12 cellular contexts compared by ENCODE assay signal in the genomic region with DNA sequence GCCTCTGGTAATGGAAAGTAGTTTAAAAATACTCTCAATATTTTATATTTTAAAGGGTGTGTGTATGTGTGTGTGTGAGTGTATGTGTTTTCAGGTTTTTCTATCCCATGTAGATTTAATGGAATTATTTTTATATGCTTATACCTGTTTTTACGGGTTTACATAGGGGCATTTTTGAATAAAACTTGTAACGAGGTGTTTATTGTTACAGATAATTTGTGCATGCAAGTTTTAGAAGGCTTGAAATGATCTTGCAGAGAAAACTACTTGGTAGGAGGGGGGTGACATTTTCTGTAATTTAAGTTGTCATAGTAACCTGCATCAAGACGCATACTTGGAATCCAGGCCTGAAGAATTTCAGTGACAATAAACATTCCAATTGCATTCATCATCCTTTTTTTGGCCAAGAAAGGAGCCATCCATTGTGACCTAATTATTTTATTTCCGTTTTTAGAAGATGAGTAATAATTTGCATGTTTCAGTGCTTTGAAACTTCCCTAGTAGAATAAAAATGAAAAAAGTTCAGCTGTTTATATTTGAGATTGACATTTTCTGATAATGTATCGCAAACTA. TPM values are rescaled to one million over a fixed set of nuclear protein-coding genes. Genes with fewer than 3 reads are reported as not detected.
DNase-seq lines count a peak whose midpoint lies in the region; ATAC-seq, FAIRE-seq and TF ChIP-seq lines count a peak whose summit lies in the region.
"Had no signal": no experiment of that assay in that cellular context is flagged by ENCODE, and none has a peak within 500 bp of the region (broad histone marks: within the 10 kb centered on the region; RNA-seq: fewer than 3 reads in every experiment).

No MANE protein-coding gene starts in this region.

- in situ Hi-C loops in mammary epithelial cell (cut with MboI; ENCODE audit: low sequenced_read_pairs in 2 of 2), result no loop called here

- TF ChIP-seq POLR2A in A549 (IDR thresholded peaks at IDR 0.05; ENCODE audit: low read length) (no peak), esophagus squamous epithelium (IDR thresholded peaks at IDR 0.05) (no peak)

- H3K27me3 ChIP-seq in mammary epithelial cell (ENCODE audit: insufficient read depth, low read length) (no peaks in the 10 kb centered on the region), esophagus squamous epithelium (no peaks in the 10 kb centered on the region), hepatocyte (no peaks in the 10 kb centered on the region)
- H3K27me3 ChIP-seq: cardiac muscle cell had no signal

- no peaks in the 10 kb centered on the region for H3K9me2 ChIP-seq in hepatocyte (replicated peaks; ENCODE audit: insufficient read depth)

- H3K9ac ChIP-seq in mammary epithelial cell (ENCODE audit: insufficient read depth, low read length) (no peak overlapping the region), kidney (ENCODE audit: low read length in 2 of 2) (peak overlapping the region in 1 of 2 donors; percentile 2)

- H3K79me2 ChIP-seq in mammary epithelial cell (ENCODE audit: insufficient read depth, low read length) (peaks cover 76% of the 10 kb centered on the region), hepatocyte (peaks cover 86% of the 10 kb centered on the region)

- no peak overlapping the region for H2AFZ ChIP-seq in mammary epithelial cell (ENCODE audit: low read depth, low read length)
- no peak overlapping the region for H2AFZ ChIP-seq in hepatocyte

- no TSS peak for BruUV-seq in mammary epithelial cell (replicated peaks; lab: Mats Ljungman, UMichigan)

- CTCF ChIA-PET in A549 (lab: Yijun Ruan, JAX), result interaction anchor here (0.7 kb wide), 1 partner anchor 9 kb away, joined by 3 read pairs; no protein-coding TSS in a partner anchor
- CTCF ChIA-PET in mammary epithelial cell (lab: Charles Lee; ENCODE audit: low non-redundant PET), result no interaction called here

- TF ChIP-seq CTCF in A549 (IDR thresholded peaks at IDR 0.05), result no peak
- TF ChIP-seq CTCF in mammary epithelial cell (conservative IDR thresholded peaks at IDR 0.05 in 1 of 2, IDR thresholded peaks at IDR 0.05 in 1 of 2; ENCODE audit: extremely low read depth in 1 of 2, insufficient read depth in 1 of 2, low read depth in 1 of 2, low read length in 2 of 2), result no peak
- TF ChIP-seq CTCF in kidney (IDR thresholded peaks at IDR 0.05; ENCODE audit: borderline replicate concordance, extremely low read depth, insufficient read depth), result no peak
- no peak for TF ChIP-seq CTCF in esophagus squamous epithelium (IDR thresholded peaks at IDR 0.05)
- no peak for TF ChIP-seq CTCF in hepatocyte (IDR thresholded peaks at IDR 0.05; ENCODE audit: poor library complexity)

- dilution Hi-C loops in mammary epithelial cell (cut with HindIII; ENCODE audit: low sequenced_read_pairs), result no loop called here

- no peak for TF ChIP-seq RAD21 in A549 (conservative IDR thresholded peaks at IDR 0.05 in 1 of 2, IDR thresholded peaks at IDR 0.05 in 1 of 2)

- 46% methylated on average over 5 of the region's 5 CpGs for WGBS in A549 (ENCODE audit: missing lambda C conversion rate)
- 32% methylated on average over 5 of the region's 5 CpGs for WGBS in mammary epithelial cell (ENCODE audit: low coverage, missing lambda C conversion rate)
- 36 to 39% methylated on average over 5 of the region's 5 CpGs for WGBS in esophagus squamous epithelium, 2 donors
- 70% methylated on average over 5 of the region's 5 CpGs for WGBS in hepatocyte (ENCODE audit: low lambda C conversion rate, missing lambda C conversion rate)

- H3K9me3 ChIP-seq in A549 (no peaks in the 10 kb centered on the region), mammary epithelial cell (replicated peaks; ENCODE audit: insufficient read depth, low read length) (no peaks in the 10 kb centered on the region), kidney (ENCODE audit: control insufficient read depth in 1 of 2, low read length in 2 of 2) (no peaks in the 10 kb centered on the region), esophagus squamous epithelium (no peaks in the 10 kb centered on the region), hepatocyte (ENCODE audit: low read depth) (no peaks in the 10 kb centered on the region)

- POLR2A ChIA-PET in A549 (lab: Yijun Ruan, JAX), result no interaction called here

- peak overlapping the region; percentile 26; the same call in 2 of the 3 replicates for H3K4me2 ChIP-seq in A549
- peak overlapping the region; percentile 64 for H3K4me2 ChIP-seq in mammary epithelial cell (ENCODE audit: insufficient read depth, low read depth, low read length)
- no peak overlapping the region for H3K4me2 ChIP-seq in hepatocyte

- no peak overlapping the region for H3K27ac ChIP-seq in A549
- H3K27ac ChIP-seq in mammary epithelial cell (ENCODE audit: insufficient read depth, low read depth, low read length), result peak overlapping the region; percentile 73
- no peak overlapping the region for H3K27ac ChIP-seq in kidney (ENCODE audit: low read depth in 2 of 2, low read length in 2 of 2)
- H3K27ac ChIP-seq in esophagus squamous epithelium, result peak overlapping the region in 1 of 4 donors; percentile 1
- no peak overlapping the region for H3K27ac ChIP-seq in hepatocyte
- H3K27ac ChIP-seq: cardiac muscle cell had no signal

- peaks cover 18% of the 10 kb centered on the region for H3K4me1 ChIP-seq in A549
- H3K4me1 ChIP-seq in mammary epithelial cell (ENCODE audit: insufficient read depth, low read length), result peaks cover 17% of the 10 kb centered on the region
- H3K4me1 ChIP-seq in kidney (ENCODE audit: control insufficient read depth in 1 of 2, insufficient read depth in 1 of 2, low read depth in 1 of 2, low read length in 2 of 2), result peaks cover 2 to 20% of the 10 kb centered on the region in 2 donors
- peaks cover 0 to 16% (median 0%) of the 10 kb centered on the region in 3 donors for H3K4me1 ChIP-seq in esophagus squamous epithelium
- H3K4me1 ChIP-seq in hepatocyte (ENCODE audit: insufficient read depth), result peaks cover 10% of the 10 kb centered on the region

- no peaks in the 10 kb centered on the region for H3K36me3 ChIP-seq in mammary epithelial cell (ENCODE audit: insufficient read depth, low read length)
- no peaks in the 10 kb centered on the region for H3K36me3 ChIP-seq in kidney (ENCODE audit: control insufficient read depth in 1 of 2, insufficient read depth in 2 of 2, low read length in 2 of 2)
- H3K36me3 ChIP-seq in esophagus squamous epithelium, result no peaks in the 10 kb centered on the region
- H3K36me3 ChIP-seq in hepatocyte (replicated peaks; ENCODE audit: insufficient read depth, low read depth), result no peaks in the 10 kb centered on the region
- H3K36me3 ChIP-seq: cardiac muscle cell had no signal

- peak; percentile 25 to 69 for DNase-seq in A549 (ENCODE audit: low read depth in 1 of 2, low spot score in 1 of 2)
- DNase-seq in HTR-8/SVneo (ENCODE audit: insufficient read length, low spot score), result peak; percentile 67
- peak; percentile 66 for DNase-seq in mammary epithelial cell
- no peak for DNase-seq in kidney
- DNase-seq in esophagus squamous epithelium (lab: John Stamatoyannopoulos, UW), result no peak
- DNase-seq in stimulated activated CD4-positive, alpha-beta T cell treated with anti-CD3 and anti-CD28 coated beads, Interleukin-2, amount 100 ng/mL, for 48 hours, result no peak
- no peak for DNase-seq in hepatocyte (ENCODE audit: low spot score)
- DNase-seq: activated CD4-positive, alpha-beta T cell treated with anti-CD3 and anti-CD28 coated beads for 4 hours; natural killer cell; NCI-H510A had no signal

- TF ChIP-seq EP300 in A549 (IDR thresholded peaks at IDR 0.05), result no peak

- peak in 1 of 2 experiments; percentile 71; a peak in 3 of 6 replicates for ATAC-seq in A549
- no peak for ATAC-seq in GM21381 (IDR thresholded peaks at IDR 0.05; ENCODE audit: unreplicated experiment)
- ATAC-seq: natural killer cell had no signal

- H4K20me1 ChIP-seq in mammary epithelial cell (ENCODE audit: insufficient read depth, low read length), result no peaks in the 10 kb centered on the region
- H4K20me1 ChIP-seq in hepatocyte (ENCODE audit: insufficient read depth, poor library complexity, severe bottlenecking), result no peaks in the 10 kb centered on the region

- H3K4me3 ChIP-seq in A549 (no peak overlapping the region), mammary epithelial cell (replicated peaks in 1 of 3; ENCODE audit: insufficient read depth in 1 of 3, low read depth in 2 of 3, low read length in 3 of 3) (no peak overlapping the region), kidney (ENCODE audit: low read length in 2 of 2) (no peak overlapping the region), esophagus squamous epithelium (no peak overlapping the region), hepatocyte (no peak overlapping the region)
- H3K4me3 ChIP-seq: cardiac muscle cell had no signal

- FAIRE-seq in A549 (lab: Jason Lieb, UNC) (peak; percentile 28), HTR-8/SVneo (lab: Jason Lieb, UNC) (peak; percentile 67), kidney (lab: Jason Lieb, UNC) (peak; percentile 66)

- intact Hi-C loops in mammary epithelial cell (cut with micrococcal nuclease) (no loop called here), kidney (cut with DNase I) (no loop called here), esophagus squamous epithelium (cut with DNase I) (no loop called here)

TF ChIP-seq in A549, 52 proteins besides CTCF, POLR2A, EP300 and RAD21:
- TF ChIP-seq FOSL2 (IDR thresholded peaks at IDR 0.05) (no peak), FOSL2 (CRISPR knock-in tag; IDR thresholded peaks at IDR 0.05) (peak; percentile 75), KDM5A (IDR thresholded peaks at IDR 0.05) (no peak), RFX5 (IDR thresholded peaks at IDR 0.05) (no peak), HEYL (CRISPR knock-in tag; IDR thresholded peaks at IDR 0.05) (no peak), SMC3 (IDR thresholded peaks at IDR 0.05) (no peak), MYC (IDR thresholded peaks at IDR 0.05; ENCODE audit: borderline replicate concordance, low read length) (no peak)
- TF ChIP-seq, protein P1, sequence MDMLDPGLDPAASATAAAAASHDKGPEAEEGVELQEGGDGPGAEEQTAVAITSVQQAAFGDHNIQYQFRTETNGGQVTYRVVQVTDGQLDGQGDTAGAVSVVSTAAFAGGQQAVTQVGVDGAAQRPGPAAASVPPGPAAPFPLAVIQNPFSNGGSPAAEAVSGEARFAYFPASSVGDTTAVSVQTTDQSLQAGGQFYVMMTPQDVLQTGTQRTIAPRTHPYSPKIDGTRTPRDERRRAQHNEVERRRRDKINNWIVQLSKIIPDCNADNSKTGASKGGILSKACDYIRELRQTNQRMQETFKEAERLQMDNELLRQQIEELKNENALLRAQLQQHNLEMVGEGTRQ (IDR thresholded peaks at IDR 0.05), result no peak

RNA-seq across cellular contexts. Expression of a gene that starts 39.0 kb away (rescaled TPM):
- polyA plus RNA-seq in A549 (2011; rRNA removed) (7.4 and 8.7 TPM in 2 replicates), A549 (2017; fragmentation: RNase III; extraction: RNeasy Plus Mini Kit Qiagen cat#74134 plus additional on column Dnase treatment) (5.1 to 5.7 TPM (median 5.3 TPM) in 3 replicates), mammary epithelial cell (12.2 TPM), kidney (ENCODE audit: insufficient read depth, low read depth, low replicate concordance) (12.0 TPM), hepatocyte (20.3 and 24.6 TPM in 2 replicates)
- polyA plus RNA-seq in A549 (2012; cell fraction: cytosol; rRNA removed), result 1.6 and 1.9 TPM in 2 replicates
- 0.82 and 1.5 TPM in 2 replicates for polyA plus RNA-seq in A549 (2012; cell fraction: nucleus; rRNA removed)
- 18.4 and 33.6 TPM in 2 replicates for polyA minus RNA-seq in A549 (2011; rRNA and poly(A)+ RNA removed)
- total RNA-seq in mammary epithelial cell (10 to 100 TPM; 31.3 to 35.3 TPM), kidney (52.8 TPM), esophagus squamous epithelium (10 to 100 TPM in 2 of 4 donors, 1 to 10 TPM in 2; 3.6 to 15.1 (median 8.8) TPM), hepatocyte (46.2 and 46.9 TPM in 2 replicates)
- 46.8 TPM for polyA minus RNA-seq in mammary epithelial cell

Comparison
In these comparisons a context has a peak if more than half of its experiments do, and no peak if none do; other contexts are left out.
1. DNase-seq: peak in A549 (2 of 2), HTR-8/SVneo (single experiment) and mammary epithelial cell (single experiment); none in kidney (single experiment), esophagus squamous epithelium (single experiment), stimulated activated CD4-positive, alpha-beta T cell treated with anti-CD3 and anti-CD28 coated beads, Interleukin-2, amount 100 ng/mL, for 48 hours (0 of 2) and hepatocyte (single experiment).